Comparison of ENCODE assay signal across 1 cellular context in genomic region chr15:34969340-34970097, GRCh38.
TF ChIP-seq lines count a peak whose summit lies in the region.

Gene AQR, minus strand, starts transcription at chr15:34969742. Its CDS starts 129 bp downstream, at chr15:34969613.

TF ChIP-seq in K562, 482 proteins besides CTCF, POLR2A, EP300 and RAD21 (continued from another document):
- no peak for TF ChIP-seq STAT6 (CRISPR knock-in tag; IDR thresholded peaks at IDR 0.05)
- 0 out of 2 replicates have a peak, but pooled peaks have one; percentile 34 for TF ChIP-seq ZFP91 (CRISPR knock-in tag; IDR thresholded peaks at IDR 0.05)
- no peak for TF ChIP-seq IRF9 (tag; IDR thresholded peaks at IDR 0.05)
- TF ChIP-seq RBFOX2 (IDR thresholded peaks at IDR 0.05; ENCODE audit: low read depth, low read length) = peak; percentile 97
- TF ChIP-seq CBFA2T3 (IDR thresholded peaks at IDR 0.05) = no peak
- no peak for TF ChIP-seq ZNF124 (CRISPR knock-in tag; IDR thresholded peaks at IDR 0.05)
- no peak for TF ChIP-seq MAFG (tag; conservative IDR thresholded peaks at IDR 0.05)
- no peak for TF ChIP-seq SMARCB1 (IDR thresholded peaks at IDR 0.05; ENCODE audit: insufficient read length, low read depth)
- TF ChIP-seq ZEB2 (IDR thresholded peaks at IDR 0.05) = peak; percentile 97
- TF ChIP-seq MBD2 (IDR thresholded peaks at IDR 0.05; ENCODE audit: borderline replicate concordance, low read depth) = peak; percentile 87
- no peak for TF ChIP-seq SRSF7 (optimal IDR thresholded peaks at IDR 0.05; ENCODE audit: low read depth, low read length)
- TF ChIP-seq ARID4B (CRISPR knock-in tag; IDR thresholded peaks at IDR 0.05) = 0 out of 2 replicates have a peak, but pooled peaks have one; percentile 25
- no peak for TF ChIP-seq CREB5 (CRISPR knock-in tag; IDR thresholded peaks at IDR 0.05)
- TF ChIP-seq RFX1 (IDR thresholded peaks at IDR 0.05) = no peak
- TF ChIP-seq TEAD1 (CRISPR knock-in tag; IDR thresholded peaks at IDR 0.05) = peak in 1 of 2 experiments; percentile 48; a peak in 1 of 4 replicates
- TF ChIP-seq POLR2AphosphoS5 (IDR thresholded peaks at IDR 0.05; ENCODE audit: control insufficient read depth, insufficient read depth, low read depth, low read length) = peak; percentile 93
- no peak for TF ChIP-seq ESRRB (CRISPR knock-in tag; IDR thresholded peaks at IDR 0.05; ENCODE audit: borderline replicate concordance)
- peak; percentile 41; the same call in 1 of the 2 replicates for TF ChIP-seq DPF2 (IDR thresholded peaks at IDR 0.05)
- TF ChIP-seq XRCC5 (IDR thresholded peaks at IDR 0.05; ENCODE audit: low read depth, low read length) = peak; percentile 95
- TF ChIP-seq CUX1 (CRISPR knock-in tag; IDR thresholded peaks at IDR 0.05) = no peak
- no peak for TF ChIP-seq AFF4 (CRISPR knock-in tag; IDR thresholded peaks at IDR 0.05)
- no peak for TF ChIP-seq PURB (CRISPR knock-in tag; IDR thresholded peaks at IDR 0.05; ENCODE audit: low read depth)
- no peak for TF ChIP-seq GATAD2B (IDR thresholded peaks at IDR 0.05; ENCODE audit: borderline replicate concordance)
- TF ChIP-seq ZC3H8 (IDR thresholded peaks at IDR 0.05) = no peak
- no peak; the same call in 1 of the 2 replicates for TF ChIP-seq TRIM28 (IDR thresholded peaks at IDR 0.05)
- TF ChIP-seq PATZ1 (CRISPR knock-in tag; IDR thresholded peaks at IDR 0.05; ENCODE audit: borderline replicate concordance) = no peak
